ENCODE assay signal across 23 cellular contexts in the genomic region with DNA sequence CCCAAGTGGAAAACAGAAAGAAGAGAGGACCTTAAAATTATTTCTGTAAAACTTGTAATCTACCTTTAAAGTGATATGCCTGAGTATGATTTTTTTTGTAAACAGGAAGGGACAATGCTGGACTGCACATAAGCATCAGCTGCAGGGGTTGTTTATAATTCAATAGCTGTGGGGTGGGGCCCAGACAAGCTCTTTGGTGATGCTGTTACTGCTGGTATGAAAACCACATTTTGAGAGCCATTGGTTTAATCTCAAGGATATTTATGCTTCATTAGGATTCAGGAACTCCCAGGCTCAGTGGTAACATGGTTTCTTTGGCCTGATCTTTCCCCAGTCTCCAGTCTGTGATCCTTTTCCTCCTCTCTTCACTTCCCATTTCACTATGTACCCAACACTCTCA. TPM values are rescaled to one million over a fixed set of nuclear protein-coding genes. Genes with fewer than 3 reads are reported as not detected.
"Had no signal": no experiment of that assay in that cellular context is flagged by ENCODE, and none has a peak within 500 bp of the region (broad histone marks: within the 10 kb centered on the region; RNA-seq: fewer than 3 reads in every experiment).

No MANE protein-coding gene starts in this region.

- H3K4me1 Mint-ChIP-seq: IgD-negative memory B cell had no signal

- H3K4me2 ChIP-seq: KMS-11 had no signal

- H3K4me3 Mint-ChIP-seq: IgD-negative memory B cell had no signal

- H3K27me3 ChIP-seq: SJSA1 had no signal

- DNase-seq: Kasumi-1, MM.1S, NCI-H1092 treated with DMSO at 0.1 percent for 48 hours, NCI-H1436, NCI-H187 treated with DMSO at 0.1 percent for 48 hours, NCI-H2029 treated with DMSO at 0.1 percent for 48 hours, NCI-H2171 treated with DMSO at 0.1 percent for 48 hours, NCI-H345, NCI-H446 treated with DMSO at 0.1 percent for 48 hours, NCI-H524, NCI-H526 treated with DMSO at 0.1 percent for 48 hours, NCI-H748 treated with DMSO at 0.1 percent for 48 hours, Right ventricle myocardium superior, RPMI8226, SIG-M5 had no signal

- H3K4me1 ChIP-seq: SJSA1 had no signal

- H3K9ac ChIP-seq: KMS-11 had no signal

- H3K27ac ChIP-seq: KMS-11, SJSA1, SK-N-MC had no signal

- H3K9me3 ChIP-seq: SJSA1 had no signal

- FAIRE-seq: HepG2, K562, RCC 7860 had no signal

- H3K27ac Mint-ChIP-seq: IgD-negative memory B cell had no signal

- H3K36me3 ChIP-seq: SJSA1 had no signal

- H3K4me3 ChIP-seq: K562, SJSA1, SK-N-MC had no signal

RNA-seq across cellular contexts. Expression of gene GRPR, which starts 34.3 kb away (rescaled TPM):
- total RNA-seq: HT1080, K562 had no signal
